8 cellular contexts compared by ENCODE assay signal in genomic region chr19:44644391-44645016, GRCh38.
DNase-seq lines count a peak whose midpoint lies in the region; ATAC-seq and TF ChIP-seq lines count a peak whose summit lies in the region.

No MANE protein-coding gene starts in this region.

- peak overlapping the region; percentile 78 for H3K27ac ChIP-seq in brain microvascular endothelial cell

- no peak overlapping the region for H3K27ac Mint-ChIP-seq in stimulated activated naive CD8-positive, alpha-beta T cell treated with anti-CD3 and anti-CD28 coated beads, Interleukin-15, Interleukin-2, amounts not matched to agents 100 ng/mL and 50 ng/mL, for 24 hours

- peaks cover 3% of the 10 kb centered on the region for H3K4me1 Mint-ChIP-seq in stimulated activated naive CD8-positive, alpha-beta T cell treated with anti-CD3 and anti-CD28 coated beads, Interleukin-15, Interleukin-2, amounts not matched to agents 100 ng/mL and 50 ng/mL, for 24 hours (ENCODE audit: low read depth)

- H3K4me3 Mint-ChIP-seq in stimulated activated naive CD8-positive, alpha-beta T cell treated with anti-CD3 and anti-CD28 coated beads, Interleukin-15, Interleukin-2, amounts not matched to agents 100 ng/mL and 50 ng/mL, for 24 hours: peak overlapping the region; percentile 82

- no peaks in the 10 kb centered on the region for H3K27me3 ChIP-seq in brain microvascular endothelial cell (replicated peaks)

- H3K4me3 ChIP-seq in brain microvascular endothelial cell (ENCODE audit: low read depth, low read length): peak overlapping the region; percentile 89

- in situ Hi-C loops in brain microvascular endothelial cell (cut with HindIII; ENCODE audit: low pct_ligation_motif_present, low sequenced_read_pairs): no loop called here

- no peak for TF ChIP-seq CTCF in brain microvascular endothelial cell (IDR thresholded peaks at IDR 0.05; ENCODE audit: low read depth, low read length, missing control alignments)

- H3K9me3 Mint-ChIP-seq in stimulated activated naive CD8-positive, alpha-beta T cell treated with anti-CD3 and anti-CD28 coated beads, Interleukin-15, Interleukin-2, amounts not matched to agents 100 ng/mL and 50 ng/mL, for 24 hours: no peaks in the 10 kb centered on the region

- no peak for ATAC-seq in HG02623 (IDR thresholded peaks at IDR 0.05; ENCODE audit: unreplicated experiment)
- no peak for ATAC-seq in GM18517 (IDR thresholded peaks at IDR 0.05; ENCODE audit: unreplicated experiment)

- H3K27me3 Mint-ChIP-seq in stimulated activated naive CD8-positive, alpha-beta T cell treated with anti-CD3 and anti-CD28 coated beads, Interleukin-15, Interleukin-2, amounts not matched to agents 100 ng/mL and 50 ng/mL, for 24 hours: peaks cover 9% of the 10 kb centered on the region

- peaks cover 4% of the 10 kb centered on the region for H3K36me3 Mint-ChIP-seq in stimulated activated naive CD8-positive, alpha-beta T cell treated with anti-CD3 and anti-CD28 coated beads, Interleukin-15, Interleukin-2, amounts not matched to agents 100 ng/mL and 50 ng/mL, for 24 hours (ENCODE audit: low read depth)

- peaks cover 18% of the 10 kb centered on the region for H3K36me3 ChIP-seq in brain microvascular endothelial cell (replicated peaks)

- peak; percentile 59 for DNase-seq in activated CD8-positive, alpha-beta memory T cell treated with anti-CD3 and anti-CD28 coated beads for 24 hours
- DNase-seq in activated CD8-positive, alpha-beta memory T cell treated with anti-CD3 and anti-CD28 coated beads, Interleukin-2, amount 50 U/mL, for 48 hours: no peak
- DNase-seq in NCI-H2171 treated with DMSO at 0.1 percent for 48 hours (lab: John Stamatoyannopoulos, UW): peak; percentile 74
- no peak for DNase-seq in brain microvascular endothelial cell
- peak; percentile 82 for DNase-seq in kidney tubule cell (ENCODE audit: low spot score)

Comparison
In these comparisons a context has a peak if more than half of its experiments do, and no peak if none do; other contexts are left out.
1. DNase-seq: peak in activated CD8-positive, alpha-beta memory T cell treated with anti-CD3 and anti-CD28 coated beads for 24 hours (single experiment), NCI-H2171 treated with DMSO at 0.1 percent for 48 hours (single experiment) and kidney tubule cell (single experiment); none in activated CD8-positive, alpha-beta memory T cell treated with anti-CD3 and anti-CD28 coated beads, Interleukin-2, amount 50 U/mL, for 48 hours (single experiment) and brain microvascular endothelial cell (single experiment).